In genomic region chr7:135510603-135511183, GRCh38 we compare ENCODE assay signal across 8 cellular contexts. TPM values are rescaled to one million over a fixed set of nuclear protein-coding genes. Genes with fewer than 3 reads are reported as not detected.
DNase-seq lines count a peak whose midpoint lies in the region; ATAC-seq and TF ChIP-seq lines count a peak whose summit lies in the region.

No MANE protein-coding gene starts in this region.

- H3K4me1 ChIP-seq in iPS-15b (ENCODE audit: control insufficient read depth, insufficient read depth, low read length), result no peaks in the 10 kb centered on the region
- peaks cover 27% of the 10 kb centered on the region for H3K4me1 ChIP-seq in suprapubic skin

- peak overlapping the region; percentile 64 for H3K27ac ChIP-seq in CD4-positive, alpha-beta T cell (ENCODE audit: low read depth, low read length)
- H3K27ac ChIP-seq in HL-60 (replicated peaks) (peak overlapping the region; percentile 95), suprapubic skin (no peak overlapping the region)

- no peaks in the 10 kb centered on the region for H3K36me3 Mint-ChIP-seq in CD4-positive, alpha-beta T cell (ENCODE audit: low read depth)
- H3K36me3 Mint-ChIP-seq in WTC11, result no peaks in the 10 kb centered on the region
- no peaks in the 10 kb centered on the region for H3K36me3 Mint-ChIP-seq in endothelial cell (ENCODE audit: low read depth, unreplicated experiment)

- TF ChIP-seq POLR2A in suprapubic skin (IDR thresholded peaks at IDR 0.05), result no peak

- H3K9ac ChIP-seq in iPS-15b (ENCODE audit: low read depth, low read length), result peak overlapping the region; percentile 40

- H3K4me3 ChIP-seq in HL-60 (replicated peaks; ENCODE audit: insufficient read depth, low read length) (peak overlapping the region; percentile 81), iPS-15b (ENCODE audit: low read depth, low read length) (peak overlapping the region; percentile 82), suprapubic skin (peak overlapping the region; percentile 89)

- H3K4me3 Mint-ChIP-seq in CD4-positive, alpha-beta T cell, result no peak overlapping the region
- H3K4me3 Mint-ChIP-seq in WTC11 (no peak overlapping the region), endothelial cell (ENCODE audit: unreplicated experiment) (no peak overlapping the region)

- CTCF ChIA-PET in CD4-positive, alpha-beta T cell (lab: Charles Lee), result interaction anchor here (1.2 kb wide), 1 partner anchor 135 kb away, joined by 3 read pairs; no protein-coding TSS in a partner anchor
- CTCF ChIA-PET in WTC11 (lab: Charles Lee), result interaction anchor here (0.6 to 1.0 kb wide), 2 partner anchors 12 to 124 kb away, joined by 3 read pairs; no protein-coding TSS in a partner anchor

- intact Hi-C loops in CD4-positive, alpha-beta T cell (cut with DNase I, micrococcal nuclease), result loop anchor here (1.0 to 5.0 kb wide), 8 partner anchors 43 to 467 kb away; partner anchors contain the start of genes MTPN (in 2 of the 2), NUP205 (in 1 of the 2) and STMP1 (in 1 of the 2)

- no peak for TF ChIP-seq EP300 in suprapubic skin (IDR thresholded peaks at IDR 0.05)

- no peak for DNase-seq in CD4-positive, alpha-beta T cell
- DNase-seq in HL-60 (ENCODE audit: low read depth in 1 of 2, low spot score in 1 of 2), result peak; percentile 34 to 38
- DNase-seq in WTC11 (ENCODE audit: low spot score), result no peak
- no peak for DNase-seq in suprapubic skin (ENCODE audit: low spot score in 2 of 2)
- no peak for DNase-seq in endothelial cell (ENCODE audit: low spot score)
- DNase-seq in NCI-H128 (lab: John Stamatoyannopoulos, UW; ENCODE audit: unreplicated experiment), result no peak

- H3K36me3 ChIP-seq in iPS-15b (ENCODE audit: control insufficient read depth, insufficient read depth, low read length) (no peaks in the 10 kb centered on the region), suprapubic skin (no peaks in the 10 kb centered on the region)

- no peaks in the 10 kb centered on the region for H3K27me3 Mint-ChIP-seq in CD4-positive, alpha-beta T cell
- no peaks in the 10 kb centered on the region for H3K27me3 Mint-ChIP-seq in WTC11 (ENCODE audit: low read depth)
- H3K27me3 Mint-ChIP-seq in endothelial cell (ENCODE audit: unreplicated experiment), result peaks cover 3% of the 10 kb centered on the region

- ATAC-seq in CD4-positive, alpha-beta T cell (ENCODE audit: poor library complexity), result no peak
- ATAC-seq in WTC11 (no peak), HG02938 (IDR thresholded peaks at IDR 0.05; ENCODE audit: unreplicated experiment) (no peak)

- no peaks in the 10 kb centered on the region for H3K9me3 ChIP-seq in CD4-positive, alpha-beta T cell (ENCODE audit: control insufficient read depth, low read length)
- H3K9me3 ChIP-seq in iPS-15b (ENCODE audit: control insufficient read depth, insufficient read depth, low read length) (no peaks in the 10 kb centered on the region), suprapubic skin (no peaks in the 10 kb centered on the region)

- TF ChIP-seq CTCF in CD4-positive, alpha-beta T cell (IDR thresholded peaks at IDR 0.05), result no peak
- TF ChIP-seq CTCF in HL-60 (IDR thresholded peaks at IDR 0.05; ENCODE audit: insufficient read depth, low read length) (no peak), WTC11 (IDR thresholded peaks at IDR 0.05) (no peak), suprapubic skin (IDR thresholded peaks at IDR 0.05) (no peak), endothelial cell (IDR thresholded peaks at IDR 0.05; ENCODE audit: unreplicated experiment) (no peak)

- no peak overlapping the region for H3K27ac Mint-ChIP-seq in CD4-positive, alpha-beta T cell
- H3K27ac Mint-ChIP-seq in WTC11, result no peak overlapping the region
- no peak overlapping the region for H3K27ac Mint-ChIP-seq in endothelial cell (ENCODE audit: unreplicated experiment)

- peaks cover 14% of the 10 kb centered on the region for H3K4me1 Mint-ChIP-seq in CD4-positive, alpha-beta T cell (ENCODE audit: low read depth)
- H3K4me1 Mint-ChIP-seq in WTC11 (peaks cover 5% of the 10 kb centered on the region), endothelial cell (ENCODE audit: unreplicated experiment) (peaks cover 4% of the 10 kb centered on the region)

- POLR2A ChIA-PET in CD4-positive, alpha-beta T cell (lab: Charles Lee), result interaction anchor here (0.5 to 1.2 kb wide), 5 partner anchors 47 to 363 kb away, joined by 3 to 5 read pairs (median 3); partner anchors contain the start of genes NUP205, STMP1 and TMEM140
- POLR2A ChIA-PET in WTC11 (lab: Charles Lee), result no interaction called here

- WGBS in suprapubic skin, result under 1% methylated on average over 16 of the region's 16 CpGs

- no peaks in the 10 kb centered on the region for H3K27me3 ChIP-seq in CD4-positive, alpha-beta T cell (ENCODE audit: control insufficient read depth, insufficient read depth, low read length)
- H3K27me3 ChIP-seq in HL-60 (ENCODE audit: insufficient read depth, poor library complexity, severe bottlenecking) (no peaks in the 10 kb centered on the region), iPS-15b (ENCODE audit: control insufficient read depth, insufficient read depth, low read length) (no peaks in the 10 kb centered on the region), suprapubic skin (no peaks in the 10 kb centered on the region)

- no peaks in the 10 kb centered on the region for H3K9me3 Mint-ChIP-seq in CD4-positive, alpha-beta T cell
- no peaks in the 10 kb centered on the region for H3K9me3 Mint-ChIP-seq in WTC11
- no peaks in the 10 kb centered on the region for H3K9me3 Mint-ChIP-seq in endothelial cell (ENCODE audit: unreplicated experiment)

TF ChIP-seq in WTC11, 78 proteins besides CTCF, POLR2A, EP300 and RAD21:
- TF ChIP-seq USF2 (CRISPR knock-in tag; IDR thresholded peaks at IDR 0.05), result no peak
- 0 out of 2 replicates have a peak, but pooled peaks have one; percentile 5 for TF ChIP-seq ETV6 (CRISPR knock-in tag; IDR thresholded peaks at IDR 0.05)

RNA-seq across cellular contexts. Expression of gene CNOT4, which starts 0.8 kb away (rescaled TPM):
- 10 to 100 TPM; 24.0 to 29.8 TPM for total RNA-seq in CD4-positive, alpha-beta T cell
- total RNA-seq in WTC11 (2021) (14.6 to 19.7 TPM (median 19.2 TPM) in 3 replicates), suprapubic skin (10 to 100 TPM; 17.2 to 32.3 (median 22.6) TPM), endothelial cell (ENCODE audit: unreplicated experiment) (22.7 TPM)

RNA-seq across cellular contexts. Expression of gene NUP205, which starts 47.0 kb away (rescaled TPM):
- total RNA-seq in CD4-positive, alpha-beta T cell, result 10 to 100 TPM; 50.6 to 54.7 TPM
- 138 to 171 TPM (median 149 TPM) in 3 replicates for total RNA-seq in WTC11 (2021)
- total RNA-seq in suprapubic skin, result 10 to 100 TPM; 36.9 to 53.1 (median 41.3) TPM
- 66.1 TPM for total RNA-seq in endothelial cell (ENCODE audit: unreplicated experiment)

Comparison
In these comparisons a context has a peak if more than half of its experiments do, and no peak if none do; other contexts are left out.
1. DNase-seq: peak in HL-60 (2 of 2); none in CD4-positive, alpha-beta T cell (0 of 10), WTC11 (single experiment), suprapubic skin (0 of 2), endothelial cell (single experiment) and NCI-H128 (single experiment).
2. Peak in every context shown above with its lines, with median percentiles within 50 percentile points of each other: H3K4me3 ChIP-seq.